In genomic region chr1:92291372-92291999, GRCh38 we compare ENCODE assay signal across 8 cellular contexts. TPM values are rescaled to one million over a fixed set of nuclear protein-coding genes. Genes with fewer than 3 reads are reported as not detected.
A peak's percentile ranks its signal among the peaks of the same experiment; 100 is the strongest.
DNase-seq lines count a peak whose midpoint lies in the region; ATAC-seq and TF ChIP-seq lines count a peak whose summit lies in the region.

No MANE protein-coding gene starts in this region.

- TF ChIP-seq CTCF in fibroblast of mammary gland (conservative IDR thresholded peaks at IDR 0.05; ENCODE audit: control insufficient read depth, insufficient read depth, low read depth, low read length) (peak; percentile 78), parathyroid adenoma (IDR thresholded peaks at IDR 0.05) (peak; percentile 29)

- H3K79me2 ChIP-seq in parathyroid adenoma: no peaks in the 10 kb centered on the region

- no peak overlapping the region for H3K9ac ChIP-seq in parathyroid adenoma

- H2AFZ ChIP-seq in parathyroid adenoma: no peak overlapping the region

- no peak overlapping the region for H3K4me2 ChIP-seq in parathyroid adenoma (ENCODE audit: low read length)

- H3K9me3 ChIP-seq in parathyroid adenoma (ENCODE audit: control insufficient read depth, low read length): no peaks in the 10 kb centered on the region

- ATAC-seq in GM18520 (IDR thresholded peaks at IDR 0.05; ENCODE audit: unreplicated experiment): no peak

- no peak overlapping the region for H3K27ac ChIP-seq in parathyroid adenoma

- DNase-seq in DMS 273 (lab: John Stamatoyannopoulos, UW; ENCODE audit: unreplicated experiment) (peak; percentile 67), DMS 273 treated with DMSO at 0.1 percent for 48 hours (lab: John Stamatoyannopoulos, UW) (no peak), LoVo (ENCODE audit: low spot score) (peak; percentile 26), SK-N-DZ (ENCODE audit: low spot score) (peak; percentile 58), fibroblast of mammary gland (ENCODE audit: low read depth) (peak; percentile 76), ecto neural progenitor cell (ENCODE audit: low spot score) (no peak)

- H3K36me3 ChIP-seq in parathyroid adenoma (ENCODE audit: control insufficient read depth, insufficient read depth, low read length): no peaks in the 10 kb centered on the region

- H3K4me1 ChIP-seq in parathyroid adenoma: no peaks in the 10 kb centered on the region

- H3K27me3 ChIP-seq in parathyroid adenoma (ENCODE audit: control insufficient read depth, insufficient read depth, low read length): no peaks in the 10 kb centered on the region

- no peak overlapping the region for H3K4me3 ChIP-seq in fibroblast of mammary gland (ENCODE audit: control insufficient read depth, low read depth, low read length)
- no peak overlapping the region for H3K4me3 ChIP-seq in parathyroid adenoma (ENCODE audit: low read depth, low read length)

RNA-seq across cellular contexts. Expression of gene GLMN, which starts 7.3 kb away (rescaled TPM):
- polyA plus RNA-seq in SK-N-DZ (2014; cell fraction: cytosol; rRNA removed): 13.1 and 14.5 TPM in 2 replicates
- polyA plus RNA-seq in SK-N-DZ (2014; cell fraction: nucleus; rRNA removed): 15.8 and 28.6 TPM in 2 replicates

RNA-seq across cellular contexts. Expression of gene RPAP2, which starts 7.4 kb away (rescaled TPM):
- polyA plus RNA-seq in SK-N-DZ (2014; cell fraction: cytosol; rRNA removed): 5.8 and 6.1 TPM in 2 replicates
- polyA plus RNA-seq in SK-N-DZ (2014; cell fraction: nucleus; rRNA removed): 2.0 and 3.4 TPM in 2 replicates

Comparison
In these comparisons a context has a peak if more than half of its experiments do, and no peak if none do; other contexts are left out.
1. DNase-seq: peak in DMS 273 (single experiment), LoVo (single experiment), SK-N-DZ (single experiment) and fibroblast of mammary gland (single experiment); none in DMS 273 treated with DMSO at 0.1 percent for 48 hours (single experiment) and ecto neural progenitor cell (single experiment).